In genomic region chr6:43427406-43428111, GRCh38 we compare ENCODE assay signal across 8 cellular contexts. TPM values are rescaled to one million over a fixed set of nuclear protein-coding genes. Genes with fewer than 3 reads are reported as not detected.
DNase-seq lines count a peak whose midpoint lies in the region; ATAC-seq and TF ChIP-seq lines count a peak whose summit lies in the region.

TSS of gene ABCC10 (plus strand) at chr6:43427541. CDS start at chr6:43427979, 438 bp downstream.

- peak within 1 kb of the TSS; percentile 97 for H3K27ac Mint-ChIP-seq in activated CD4-positive, alpha-beta T cell treated with anti-CD3 and anti-CD28 coated beads, Interleukin-2, amount 10 ng/mL, durations not matched to agents 7 days and 5 days

- no peak for TF ChIP-seq CTCF in C4-2B (conservative IDR thresholded peaks at IDR 0.05)

- peak; percentile 93 for ATAC-seq in GM19328 (IDR thresholded peaks at IDR 0.05; ENCODE audit: unreplicated experiment)
- peak; percentile 95 for ATAC-seq in HG03520 (IDR thresholded peaks at IDR 0.05; ENCODE audit: unreplicated experiment)

- CTCF ChIA-PET in activated CD4-positive, alpha-beta T cell treated with anti-CD3 and anti-CD28 coated beads, Interleukin-2, amount 10 ng/mL, durations not matched to agents 7 days and 5 days (lab: Charles Lee) = interaction anchor here (0.6 to 1.8 kb wide), 8 partner anchors 9 to 891 kb away, joined by 3 to 6 read pairs (median 3); no protein-coding TSS in a partner anchor

- H3K36me3 Mint-ChIP-seq in activated CD4-positive, alpha-beta T cell treated with anti-CD3 and anti-CD28 coated beads, Interleukin-2, amount 10 ng/mL, durations not matched to agents 7 days and 5 days (ENCODE audit: low read depth) = peaks cover 10% of the 10 kb centered on the region

- no peaks in the 10 kb centered on the region for H3K9me3 Mint-ChIP-seq in activated CD4-positive, alpha-beta T cell treated with anti-CD3 and anti-CD28 coated beads, Interleukin-2, amount 10 ng/mL, durations not matched to agents 7 days and 5 days

- DNase-seq in NCI-H69 (lab: John Stamatoyannopoulos, UW) (peak; percentile 98), dedifferentiated amniotic fluid mesenchymal stem cell (ENCODE audit: extremely low spot score) (peak; percentile 93), left kidney (ENCODE audit: low read depth, low spot score) (peak; percentile 98)
- peak; percentile 97 for DNase-seq in activated CD4-positive, alpha-beta T cell treated with anti-CD3 and anti-CD28 coated beads, Interleukin-2, amount 10 ng/mL, durations not matched to agents 7 days and 5 days
- peak; percentile 94 to 96 for DNase-seq in stimulated activated CD4-positive, alpha-beta T cell treated with anti-CD3 and anti-CD28 coated beads, Interleukin-2, amount 100 ng/mL, for 24 hours

- peak within 1 kb of the TSS; percentile 93 for H3K27ac ChIP-seq in C4-2B

- H3K4me1 Mint-ChIP-seq in activated CD4-positive, alpha-beta T cell treated with anti-CD3 and anti-CD28 coated beads, Interleukin-2, amount 10 ng/mL, durations not matched to agents 7 days and 5 days = peaks cover 23% of the 10 kb centered on the region

- H3K27me3 Mint-ChIP-seq in activated CD4-positive, alpha-beta T cell treated with anti-CD3 and anti-CD28 coated beads, Interleukin-2, amount 10 ng/mL, durations not matched to agents 7 days and 5 days = peaks cover under 1% of the 10 kb centered on the region

- POLR2A ChIA-PET in activated CD4-positive, alpha-beta T cell treated with anti-CD3 and anti-CD28 coated beads, Interleukin-2, amount 10 ng/mL, durations not matched to agents 7 days and 5 days (lab: Charles Lee) = interaction anchor here (0.6 to 0.7 kb wide), 2 partner anchors 29 to 57 kb away, joined by 4 to 7 read pairs; no protein-coding TSS in a partner anchor

- H3K4me3 Mint-ChIP-seq in activated CD4-positive, alpha-beta T cell treated with anti-CD3 and anti-CD28 coated beads, Interleukin-2, amount 10 ng/mL, durations not matched to agents 7 days and 5 days = peak within 1 kb of the TSS; percentile 95

RNA-seq across cellular contexts. Expression of gene ABCC10, which starts in this region (rescaled TPM):
- total RNA-seq in activated CD4-positive, alpha-beta T cell treated with anti-CD3 and anti-CD28 coated beads, Interleukin-2, amount 10 ng/mL, durations not matched to agents 7 days and 5 days = 10 to 100 TPM; 47.1 to 53.2 TPM

Comparison
In these comparisons a context has a peak if more than half of its experiments do, and no peak if none do; other contexts are left out.
1. Peak in every context shown above with its lines: DNase-seq, ATAC-seq and H3K27ac ChIP-seq.